In genomic region chr3:178119608-178120295, GRCh38 we compare ENCODE assay signal across 8 cellular contexts.
DNase-seq lines count a peak whose midpoint lies in the region; ATAC-seq and TF ChIP-seq lines count a peak whose summit lies in the region.
"Not testable (repeated sequence)": the region's sequence is repeated elsewhere in the genome, so short reads cannot be mapped to it uniquely, and the experiment has no call there.

No MANE protein-coding gene starts in this region.

- intact Hi-C loops in Right ventricle myocardium superior (cut with DNase I), result not testable (repeated sequence)

- DNase-seq in AG10803 (ENCODE audit: low read depth) (peak; percentile 89), HS-5 (ENCODE audit: low read depth) (peak; percentile 19), astrocyte of the spinal cord (ENCODE audit: low read depth, low spot score) (peak; percentile 73), Right ventricle myocardium superior (peak; percentile 18)
- DNase-seq in activated T-cell treated with anti-CD3 and anti-CD28 coated beads, Interleukin-2, amount 50 U/mL, for 4 hours; natural killer cell treated with Interleukin-12 subunit alpha and Interleukin-12 subunit beta and Interleukin-15 and Interleukin-18, amount 100 ng/mL, for 72 hours (ENCODE audit: low spot score); stimulated activated effector memory CD8-positive, alpha-beta T cell treated with anti-CD3 and anti-CD28 coated beads, Interleukin-12 subunit alpha, Interleukin-12 subunit beta, amount 100 ng/mL, for 72 hours (ENCODE audit: low spot score in 2 of 2): not testable (repeated sequence)

- not testable (repeated sequence) for H3K4me3 ChIP-seq in AG10803 (ENCODE audit: low read length); astrocyte of the spinal cord (ENCODE audit: low read depth, low read length)

- H3K27ac Mint-ChIP-seq in natural killer cell treated with Interleukin-12 subunit alpha and Interleukin-12 subunit beta and Interleukin-15 and Interleukin-18, amount 100 ng/mL, for 72 hours, result peak overlapping the region; percentile 81 to 84
- H3K27ac Mint-ChIP-seq in stimulated activated effector memory CD8-positive, alpha-beta T cell treated with anti-CD3 and anti-CD28 coated beads, Interleukin-12 subunit alpha, Interleukin-12 subunit beta, amount 100 ng/mL, for 72 hours, result not testable (repeated sequence)

- not testable (repeated sequence) for H3K4me1 Mint-ChIP-seq in activated T-cell treated with anti-CD3 and anti-CD28 coated beads, Interleukin-2, amount 50 U/mL, for 4 hours (ENCODE audit: low read depth); stimulated activated effector memory CD8-positive, alpha-beta T cell treated with anti-CD3 and anti-CD28 coated beads, Interleukin-12 subunit alpha, Interleukin-12 subunit beta, amount 100 ng/mL, for 72 hours
- peaks cover 5 to 10% of the 10 kb centered on the region in 2 donors for H3K4me1 Mint-ChIP-seq in natural killer cell treated with Interleukin-12 subunit alpha and Interleukin-12 subunit beta and Interleukin-15 and Interleukin-18, amount 100 ng/mL, for 72 hours (ENCODE audit: low read depth in 2 of 2)

- in situ Hi-C loops in astrocyte of the spinal cord (cut with HindIII; ENCODE audit: low sequenced_read_pairs), result not testable (repeated sequence)

- not testable (repeated sequence) for H3K9me3 Mint-ChIP-seq in activated T-cell treated with anti-CD3 and anti-CD28 coated beads, Interleukin-2, amount 50 U/mL, for 4 hours; natural killer cell treated with Interleukin-12 subunit alpha and Interleukin-12 subunit beta and Interleukin-15 and Interleukin-18, amount 100 ng/mL, for 72 hours; stimulated activated effector memory CD8-positive, alpha-beta T cell treated with anti-CD3 and anti-CD28 coated beads, Interleukin-12 subunit alpha, Interleukin-12 subunit beta, amount 100 ng/mL, for 72 hours

- peak; percentile 55 to 83 for ATAC-seq in activated T-cell treated with anti-CD3 and anti-CD28 coated beads, Interleukin-2, amount 50 U/mL, for 4 hours
- peak; percentile 77 for ATAC-seq in esophagus mucosa
- not testable (repeated sequence) for ATAC-seq in Right ventricle myocardium superior (ENCODE audit: poor library complexity)
- ATAC-seq in natural killer cell treated with Interleukin-12 subunit alpha and Interleukin-12 subunit beta and Interleukin-15 and Interleukin-18, amount 100 ng/mL, for 72 hours, result peak; percentile 69 to 75
- peak; percentile 73 for ATAC-seq in stimulated activated effector memory CD8-positive, alpha-beta T cell treated with anti-CD3 and anti-CD28 coated beads, Interleukin-12 subunit alpha, Interleukin-12 subunit beta, amount 100 ng/mL, for 72 hours

- not testable (repeated sequence) for H3K36me3 Mint-ChIP-seq in activated T-cell treated with anti-CD3 and anti-CD28 coated beads, Interleukin-2, amount 50 U/mL, for 4 hours (ENCODE audit: insufficient read depth); natural killer cell treated with Interleukin-12 subunit alpha and Interleukin-12 subunit beta and Interleukin-15 and Interleukin-18, amount 100 ng/mL, for 72 hours; stimulated activated effector memory CD8-positive, alpha-beta T cell treated with anti-CD3 and anti-CD28 coated beads, Interleukin-12 subunit alpha, Interleukin-12 subunit beta, amount 100 ng/mL, for 72 hours

- not testable (repeated sequence) for H3K4me3 Mint-ChIP-seq in activated T-cell treated with anti-CD3 and anti-CD28 coated beads, Interleukin-2, amount 50 U/mL, for 4 hours; stimulated activated effector memory CD8-positive, alpha-beta T cell treated with anti-CD3 and anti-CD28 coated beads, Interleukin-12 subunit alpha, Interleukin-12 subunit beta, amount 100 ng/mL, for 72 hours
- peak overlapping the region; percentile 57 for H3K4me3 Mint-ChIP-seq in natural killer cell treated with Interleukin-12 subunit alpha and Interleukin-12 subunit beta and Interleukin-15 and Interleukin-18, amount 100 ng/mL, for 72 hours

- TF ChIP-seq CTCF in AG10803 (conservative IDR thresholded peaks at IDR 0.05; ENCODE audit: low read length); astrocyte of the spinal cord (IDR thresholded peaks at IDR 0.05; ENCODE audit: low read depth, low read length): not testable (repeated sequence)

- not testable (repeated sequence) for H3K27me3 Mint-ChIP-seq in activated T-cell treated with anti-CD3 and anti-CD28 coated beads, Interleukin-2, amount 50 U/mL, for 4 hours (ENCODE audit: low read depth); natural killer cell treated with Interleukin-12 subunit alpha and Interleukin-12 subunit beta and Interleukin-15 and Interleukin-18, amount 100 ng/mL, for 72 hours
